8 cellular contexts compared by ENCODE assay signal in genomic region chr6:2990179-2990931, GRCh38. TPM values are rescaled to one million over a fixed set of nuclear protein-coding genes. Genes with fewer than 3 reads are reported as not detected.
A peak's percentile ranks its signal among the peaks of the same experiment; 100 is the strongest.
DNase-seq lines count a peak whose midpoint lies in the region; ATAC-seq, FAIRE-seq and TF ChIP-seq lines count a peak whose summit lies in the region.

No MANE protein-coding gene starts in this region.

- H3K4me3 Mint-ChIP-seq in stimulated activated effector memory CD8-positive, alpha-beta T cell treated with anti-CD3 and anti-CD28 coated beads, Interleukin-12 subunit alpha, Interleukin-12 subunit beta, amount 100 ng/mL, for 72 hours: peak overlapping the region; percentile 85

- peaks cover 33% of the 10 kb centered on the region for H3K4me1 ChIP-seq in keratinocyte (ENCODE audit: control insufficient read depth, extremely low read depth, insufficient read depth, low read length)

- ATAC-seq in stimulated activated effector memory CD8-positive, alpha-beta T cell treated with anti-CD3 and anti-CD28 coated beads, Interleukin-12 subunit alpha, Interleukin-12 subunit beta, amount 100 ng/mL, for 72 hours: no peak
- ATAC-seq in HG03342 (IDR thresholded peaks at IDR 0.05; ENCODE audit: unreplicated experiment) (no peak), GM19467 (IDR thresholded peaks at IDR 0.05; ENCODE audit: unreplicated experiment) (no peak)

- FAIRE-seq in keratinocyte (lab: Jason Lieb, UNC): no peak

- H3K36me3 Mint-ChIP-seq in stimulated activated effector memory CD8-positive, alpha-beta T cell treated with anti-CD3 and anti-CD28 coated beads, Interleukin-12 subunit alpha, Interleukin-12 subunit beta, amount 100 ng/mL, for 72 hours: peaks cover 18% of the 10 kb centered on the region

- H3K9me3 Mint-ChIP-seq in stimulated activated effector memory CD8-positive, alpha-beta T cell treated with anti-CD3 and anti-CD28 coated beads, Interleukin-12 subunit alpha, Interleukin-12 subunit beta, amount 100 ng/mL, for 72 hours: no peaks in the 10 kb centered on the region

- peak overlapping the region; percentile 84 for H3K4me2 ChIP-seq in keratinocyte (ENCODE audit: control insufficient read depth, extremely low read depth, insufficient read depth, low read depth, low read length)

- peaks cover 24% of the 10 kb centered on the region for H3K4me1 Mint-ChIP-seq in stimulated activated effector memory CD8-positive, alpha-beta T cell treated with anti-CD3 and anti-CD28 coated beads, Interleukin-12 subunit alpha, Interleukin-12 subunit beta, amount 100 ng/mL, for 72 hours

- H3K4me3 ChIP-seq in astrocyte of the cerebellum (ENCODE audit: low read depth, low read length) (peak overlapping the region; percentile 71), keratinocyte (ENCODE audit: control insufficient read depth in 2 of 3, extremely low read depth in 1 of 3, insufficient read depth in 2 of 3, low read depth in 1 of 3, low read length in 3 of 3) (peak overlapping the region; percentile 52 to 91 (median 69))

- no peaks in the 10 kb centered on the region for H3K9me3 ChIP-seq in keratinocyte (ENCODE audit: control insufficient read depth, low read depth, low read length)

- peak overlapping the region; percentile 89 for H3K9ac ChIP-seq in keratinocyte (ENCODE audit: control insufficient read depth, extremely low read depth, insufficient read depth, low read length)

- no peaks in the 10 kb centered on the region for H3K79me2 ChIP-seq in keratinocyte (ENCODE audit: control insufficient read depth, insufficient read depth, low read length)

- dilution Hi-C loops in keratinocyte (cut with MboI; ENCODE audit: extremely low pct_ligation_motif_present, low sequenced_read_pairs): no loop called here

- DNase-seq in NCI-H2029 treated with DMSO at 0.1 percent for 48 hours (lab: John Stamatoyannopoulos, UW): peak; percentile 88
- DNase-seq in NCI-H2029 (lab: John Stamatoyannopoulos, UW): no peak
- DNase-seq in NCI-H526 treated with DMSO at 0.1 percent for 48 hours (lab: John Stamatoyannopoulos, UW): peak; percentile 46
- no peak for DNase-seq in astrocyte of the cerebellum (ENCODE audit: low read depth)
- DNase-seq in keratinocyte (ENCODE audit: low read depth, low spot score): no peak
- DNase-seq in stimulated activated effector memory CD8-positive, alpha-beta T cell treated with anti-CD3 and anti-CD28 coated beads, Interleukin-12 subunit alpha, Interleukin-12 subunit beta, amount 100 ng/mL, for 72 hours (ENCODE audit: low spot score in 2 of 2): peak in 1 of 2 donors; percentile 64

- H3K36me3 ChIP-seq in keratinocyte (ENCODE audit: control insufficient read depth in 2 of 2, extremely low read depth in 1 of 2, insufficient read depth in 2 of 2, low read length in 2 of 2): no peaks in the 10 kb centered on the region

- H4K20me1 ChIP-seq in keratinocyte (ENCODE audit: control insufficient read depth, extremely low read depth, insufficient read depth, low read length): no peaks in the 10 kb centered on the region

- no peak for TF ChIP-seq CTCF in astrocyte of the cerebellum (IDR thresholded peaks at IDR 0.05; ENCODE audit: low read depth, low read length, missing control alignments)
- no peak for TF ChIP-seq CTCF in keratinocyte (optimal IDR thresholded peaks at IDR 0.05 in 1 of 3, IDR thresholded peaks at IDR 0.05 in 1 of 3, conservative IDR thresholded peaks at IDR 0.05 in 1 of 3; ENCODE audit: extremely low read depth in 1 of 3, insufficient read depth in 2 of 3, low read length in 3 of 3)

- H3K27ac Mint-ChIP-seq in stimulated activated effector memory CD8-positive, alpha-beta T cell treated with anti-CD3 and anti-CD28 coated beads, Interleukin-12 subunit alpha, Interleukin-12 subunit beta, amount 100 ng/mL, for 72 hours: peak overlapping the region; percentile 99

- H3K9me1 ChIP-seq in keratinocyte (ENCODE audit: control insufficient read depth, extremely low read depth, insufficient read depth, low read length): peaks cover 2% of the 10 kb centered on the region

- H2AFZ ChIP-seq in keratinocyte (ENCODE audit: control insufficient read depth, low read length): peak overlapping the region; percentile 81

- peak overlapping the region; percentile 98 for H3K27ac ChIP-seq in keratinocyte (ENCODE audit: control insufficient read depth, insufficient read depth, low read length)

- H3K27me3 ChIP-seq in keratinocyte (ENCODE audit: control insufficient read depth, extremely low read depth, insufficient read depth, low read length): no peaks in the 10 kb centered on the region

- in situ Hi-C loops in astrocyte of the cerebellum (cut with HindIII; ENCODE audit: low sequenced_read_pairs): no loop called here

RNA-seq across cellular contexts. Expression of gene NQO2, which starts 9.3 kb away (rescaled TPM):
- polyA plus RNA-seq in keratinocyte: 22.2 to 24.0 TPM (median 22.9 TPM) in 3 replicates
- polyA plus RNA-seq in keratinocyte (2011; ENCODE audit: low read depth): 40.7 TPM
- polyA plus RNA-seq in keratinocyte (2011; cell fraction: cytosol; rRNA removed): 19.0 and 24.6 TPM in 2 replicates
- polyA plus RNA-seq in keratinocyte (2011; cell fraction: nucleus; rRNA removed): 14.2 and 14.7 TPM in 2 replicates
- 18.6 and 22.2 TPM in 2 replicates for polyA plus RNA-seq in keratinocyte (2012; ENCODE audit: low replicate concordance)
- 15.9 to 25.1 TPM (median 19.6 TPM) in 3 replicates for polyA minus RNA-seq in keratinocyte
- 12.9 TPM for polyA minus RNA-seq in keratinocyte (2011; cell fraction: cytosol; rRNA and poly(A)+ RNA removed)
- 4.2 and 4.8 TPM in 2 replicates for polyA minus RNA-seq in keratinocyte (2011; cell fraction: nucleus; rRNA and poly(A)+ RNA removed)

RNA-seq across cellular contexts. Expression of gene SERPINB6, which starts 19.0 kb away (rescaled TPM):
- 66.1 to 78.2 TPM (median 66.4 TPM) in 3 replicates for polyA plus RNA-seq in keratinocyte
- 43.0 TPM for polyA plus RNA-seq in keratinocyte (2011; ENCODE audit: low read depth)
- 84.2 and 87.7 TPM in 2 replicates for polyA plus RNA-seq in keratinocyte (2011; cell fraction: cytosol; rRNA removed)
- 72.5 and 77.2 TPM in 2 replicates for polyA plus RNA-seq in keratinocyte (2011; cell fraction: nucleus; rRNA removed)
- polyA plus RNA-seq in keratinocyte (2012; ENCODE audit: low replicate concordance): 41.9 and 70.2 TPM in 2 replicates
- polyA minus RNA-seq in keratinocyte: 36.0 to 55.1 TPM (median 46.5 TPM) in 3 replicates
- 46.2 TPM for polyA minus RNA-seq in keratinocyte (2011; cell fraction: cytosol; rRNA and poly(A)+ RNA removed)
- polyA minus RNA-seq in keratinocyte (2011; cell fraction: nucleus; rRNA and poly(A)+ RNA removed): 18.0 and 28.6 TPM in 2 replicates

Comparison
In these comparisons a context has a peak if more than half of its experiments do, and no peak if none do; other contexts are left out.
1. DNase-seq: peak in NCI-H2029 treated with DMSO at 0.1 percent for 48 hours (single experiment) and NCI-H526 treated with DMSO at 0.1 percent for 48 hours (single experiment); none in NCI-H2029 (single experiment), astrocyte of the cerebellum (single experiment) and keratinocyte (single experiment).